9 cellular contexts compared by ENCODE assay signal in genomic region chr20:3046677-3047462, GRCh38. TPM values are rescaled to one million over a fixed set of nuclear protein-coding genes. Genes with fewer than 3 reads are reported as not detected.
DNase-seq lines count a peak whose midpoint lies in the region; ATAC-seq and TF ChIP-seq lines count a peak whose summit lies in the region.
"Had no signal": no experiment of that assay in that cellular context is flagged by ENCODE, and none has a peak within 500 bp of the region (broad histone marks: within the 10 kb centered on the region; RNA-seq: fewer than 3 reads in every experiment).

No MANE protein-coding gene starts in this region.

- intact Hi-C loops in adrenal gland (cut with DNase I), result no loop called here
- intact Hi-C loops in stomach (cut with DNase I; ENCODE audit: low total_unique reads), result no loop called here

- TF ChIP-seq EP300 in stomach (IDR thresholded peaks at IDR 0.05), result no peak

- no peaks in the 10 kb centered on the region for H3K27me3 ChIP-seq in adrenal gland
- no peaks in the 10 kb centered on the region for H3K27me3 ChIP-seq in stomach

- peaks cover 0 to 27% of the 10 kb centered on the region in 2 donors for H3K36me3 ChIP-seq in adrenal gland (replicated peaks in 1 of 2)
- peaks cover 22 to 39% (median 32%) of the 10 kb centered on the region in 4 donors for H3K36me3 ChIP-seq in stomach

- DNase-seq in activated effector memory CD4-positive, alpha-beta T cell treated with Interleukin-2 at 50 U/mL for 16 hours, result peak; percentile 4
- no peak for DNase-seq in activated effector memory CD4-positive, alpha-beta T cell treated with anti-CD3 and anti-CD28 coated beads, Interleukin-2, amount 50 U/mL, for 16 hours
- DNase-seq in NCI-H2107 (lab: John Stamatoyannopoulos, UW), result peak; percentile 21
- DNase-seq in adrenal gland, result peak in 2 of 7 donors; percentile 25 to 62
- peak; percentile 71 for DNase-seq in islet precursor cell
- peak; percentile 33 for DNase-seq in stomach
- DNase-seq in HuH-7 (ENCODE audit: low spot score), result no peak

- no peak for TF ChIP-seq POLR2A in adrenal gland (IDR thresholded peaks at IDR 0.05)
- no peak for TF ChIP-seq POLR2A in stomach (IDR thresholded peaks at IDR 0.05)

- TF ChIP-seq CTCF in adrenal gland (IDR thresholded peaks at IDR 0.05) (no peak), stomach (IDR thresholded peaks at IDR 0.05) (no peak)

- H3K4me3 ChIP-seq in adrenal gland, result peak overlapping the region; percentile 67 to 97 (median 82)
- peak overlapping the region; percentile 85 to 97 (median 96) for H3K4me3 ChIP-seq in stomach

- ATAC-seq in HG03108 (IDR thresholded peaks at IDR 0.05; ENCODE audit: unreplicated experiment), result no peak

- H3K9me3 ChIP-seq in adrenal gland (replicated peaks in 1 of 3) (no peaks in the 10 kb centered on the region), stomach (no peaks in the 10 kb centered on the region)

- H3K27ac ChIP-seq in adrenal gland (peak overlapping the region in 3 of 5 donors; percentile 89 to 95 (median 94)), stomach (peak overlapping the region; percentile 91 to 96 (median 94))

- H3K4me1 ChIP-seq in adrenal gland (replicated peaks in 1 of 2) (peaks cover 4 to 20% of the 10 kb centered on the region in 2 donors), stomach (peaks cover 13 to 46% (median 39%) of the 10 kb centered on the region in 4 donors)

- 40 to 66% (median 42%) methylated on average over 24 to 39 of the region's 39 CpGs for WGBS in adrenal gland, 4 donors
- WGBS in stomach, 5 donors, result 29 to 62% (median 34%) methylated on average over 24 to 39 of the region's 39 CpGs

RNA-seq across cellular contexts. Expression of gene MRPS26, which starts 1.0 kb away (rescaled TPM):
- total RNA-seq in adrenal gland (100 to 1,000 TPM in 2 of 8 donors, 10 to 100 TPM in 6; 67.2 to 144 (median 77.8) TPM), stomach (100 to 1,000 TPM in 1 of 5 donors, 10 to 100 TPM in 3, 1 to 10 TPM in 1; 4.5 to 102 (median 34.5) TPM)
- polyA plus RNA-seq in adrenal gland (100 to 1,000 TPM in 2 of 3 donors, 10 to 100 TPM in 1; 27.9 to 145 (median 135) TPM), stomach (10 to 100 TPM; 65.4 to 82.8 (median 74.3) TPM)

RNA-seq across cellular contexts. Expression of gene GNRH2, which starts 3.4 kb away (rescaled TPM):
- total RNA-seq in adrenal gland (under 1 TPM in 2 of 8 donors, not detected in 6; 0.34 to 0.65 TPM), stomach (1 to 10 TPM in 1 of 5 donors, not detected in 4; 8.0 TPM)
- polyA plus RNA-seq in adrenal gland (1 to 10 TPM in 2 of 3 donors, not detected in 1; 3.1 to 4.2 TPM), stomach (1 to 10 TPM in 1 of 3 donors, not detected in 2; 1.4 TPM)
- polyA plus RNA-seq: adipose tissue had no signal

RNA-seq across cellular contexts. Expression of gene OXT, which starts 24.6 kb away (rescaled TPM):
- total RNA-seq in adrenal gland (1 to 10 TPM in 3 of 8 donors, under 1 TPM in 2, not detected in 3; 0.47 to 1.8 (median 1.1) TPM), stomach (not detected)
- polyA plus RNA-seq in adrenal gland (10 to 100 TPM in 1 of 3 donors, 1 to 10 TPM in 1, not detected in 1; 1.5 to 20.5 TPM), stomach (under 1 TPM in 1 of 3 donors, not detected in 2; 0.45 TPM)

RNA-seq across cellular contexts. Expression of gene AVP, which starts 37.7 kb away (rescaled TPM):
- total RNA-seq in adrenal gland, result under 1 TPM in 3 of 8 donors, not detected in 5; 0.53 to 0.75 (median 0.74) TPM
- under 1 TPM in 1 of 3 donors, not detected in 2; 0.27 TPM for polyA plus RNA-seq in adrenal gland
- total RNA-seq in stomach, result not detected
- polyA plus RNA-seq in stomach, result not detected

Comparison
In these comparisons a context has a peak if more than half of its experiments do, and no peak if none do; other contexts are left out.
1. DNase-seq: peak in activated effector memory CD4-positive, alpha-beta T cell treated with Interleukin-2 at 50 U/mL for 16 hours (single experiment), NCI-H2107 (single experiment), islet precursor cell (single experiment) and stomach (single experiment); none in activated effector memory CD4-positive, alpha-beta T cell treated with anti-CD3 and anti-CD28 coated beads, Interleukin-2, amount 50 U/mL, for 16 hours (single experiment) and HuH-7 (single experiment).